ENCODE assay signal across 8 cellular contexts in genomic region chr4:139528377-139529005, GRCh38. TPM values are rescaled to one million over a fixed set of nuclear protein-coding genes. Genes with fewer than 3 reads are reported as not detected.
A peak's percentile ranks its signal among the peaks of the same experiment; 100 is the strongest.
DNase-seq lines count a peak whose midpoint lies in the region; ATAC-seq and TF ChIP-seq lines count a peak whose summit lies in the region.

No MANE protein-coding gene starts in this region.

- intact Hi-C loops in CD8-positive, alpha-beta T cell (cut with DNase I, micrococcal nuclease): no loop called here

- H3K36me3 ChIP-seq in CD8-positive, alpha-beta T cell (ENCODE audit: insufficient read depth, low read length): no peaks in the 10 kb centered on the region
- H3K36me3 ChIP-seq in fibroblast of lung (ENCODE audit: control insufficient read depth, insufficient read depth, low read length): peaks cover 5% of the 10 kb centered on the region

- no peak overlapping the region for H3K4me2 ChIP-seq in fibroblast of lung (ENCODE audit: extremely low read depth, insufficient read depth, low read length)

- POLR2A ChIA-PET in CD8-positive, alpha-beta T cell (lab: Charles Lee): interaction anchor here (1.4 to 2.0 kb wide), 2 partner anchors 25 to 28 kb away, joined by 3 to 4 read pairs; partner anchors contain the start of gene SETD7

- H3K36me3 Mint-ChIP-seq in CD8-positive, alpha-beta T cell: no peaks in the 10 kb centered on the region

- no peaks in the 10 kb centered on the region for H3K4me1 ChIP-seq in CD8-positive, alpha-beta T cell (ENCODE audit: insufficient read depth, low read length)
- H3K4me1 ChIP-seq in fibroblast of lung (ENCODE audit: control insufficient read depth, extremely low read depth, insufficient read depth, low read length): peaks cover 9% of the 10 kb centered on the region

- no peak overlapping the region for H3K27ac ChIP-seq in CD8-positive, alpha-beta T cell (ENCODE audit: low read depth, low read length)
- peak overlapping the region; percentile 62 for H3K27ac ChIP-seq in fibroblast of lung (ENCODE audit: insufficient read depth, low read length)

- peak; percentile 70 for ATAC-seq in CD8-positive, alpha-beta T cell
- ATAC-seq in GM21423 (IDR thresholded peaks at IDR 0.05; ENCODE audit: unreplicated experiment) (peak; percentile 80), HG03575 (IDR thresholded peaks at IDR 0.05; ENCODE audit: extremely low read depth, insufficient number of reproducible peaks, low FRiP score, unreplicated experiment) (peak; percentile 77)
- ATAC-seq in stimulated activated naive CD8-positive, alpha-beta T cell treated with anti-CD3 and anti-CD28 coated beads, Interleukin-15, amount 100 ng/mL, for 72 hours: peak; percentile 69

- no peaks in the 10 kb centered on the region for H3K9me3 ChIP-seq in CD8-positive, alpha-beta T cell (ENCODE audit: low read length)
- no peaks in the 10 kb centered on the region for H3K9me3 ChIP-seq in fibroblast of lung (ENCODE audit: control insufficient read depth, insufficient read depth, low read depth, low read length)

- H3K4me1 Mint-ChIP-seq in CD8-positive, alpha-beta T cell (ENCODE audit: low read depth): peaks cover 25% of the 10 kb centered on the region
- peaks cover 18% of the 10 kb centered on the region for H3K4me1 Mint-ChIP-seq in stimulated activated naive CD8-positive, alpha-beta T cell treated with anti-CD3 and anti-CD28 coated beads, Interleukin-15, amount 100 ng/mL, for 72 hours

- no peak overlapping the region for H3K9ac ChIP-seq in fibroblast of lung (ENCODE audit: insufficient read depth, low read length)

- H3K9me3 Mint-ChIP-seq in CD8-positive, alpha-beta T cell: no peaks in the 10 kb centered on the region
- H3K9me3 Mint-ChIP-seq in stimulated activated naive CD8-positive, alpha-beta T cell treated with anti-CD3 and anti-CD28 coated beads, Interleukin-15, amount 100 ng/mL, for 72 hours: no peaks in the 10 kb centered on the region

- H3K27me3 ChIP-seq in CD8-positive, alpha-beta T cell (ENCODE audit: insufficient read depth, low read length): no peaks in the 10 kb centered on the region
- no peaks in the 10 kb centered on the region for H3K27me3 ChIP-seq in fibroblast of lung (ENCODE audit: control insufficient read depth, insufficient read depth, low read length)

- H2AFZ ChIP-seq in fibroblast of lung (ENCODE audit: low read length): no peak overlapping the region

- no peaks in the 10 kb centered on the region for H3K27me3 Mint-ChIP-seq in CD8-positive, alpha-beta T cell (ENCODE audit: low read depth)
- H3K27me3 Mint-ChIP-seq in stimulated activated naive CD8-positive, alpha-beta T cell treated with anti-CD3 and anti-CD28 coated beads, Interleukin-15, amount 100 ng/mL, for 72 hours: no peaks in the 10 kb centered on the region

- no peaks in the 10 kb centered on the region for H3K79me2 ChIP-seq in fibroblast of lung (ENCODE audit: control insufficient read depth, insufficient read depth, low read length)

- no peak overlapping the region for H3K4me3 ChIP-seq in CD8-positive, alpha-beta T cell (ENCODE audit: low read depth, low read length)
- no peak overlapping the region for H3K4me3 ChIP-seq in fibroblast of lung (replicated peaks in 1 of 4; ENCODE audit: control extremely low read depth in 1 of 4, insufficient read depth in 1 of 4, low read depth in 3 of 4, low read length in 4 of 4)

- peak in 3 of 7 experiments; percentile 16 to 51 (median 30) for DNase-seq in CD8-positive, alpha-beta T cell
- peak; percentile 91 to 95 for DNase-seq in fibroblast of lung (ENCODE audit: low read depth in 2 of 2)
- DNase-seq in stimulated activated naive CD8-positive, alpha-beta T cell treated with anti-CD3 and anti-CD28 coated beads, Interleukin-15, amount 100 ng/mL, for 72 hours: no peak
- no peak for DNase-seq in putamen (ENCODE audit: low spot score)
- no peak for DNase-seq in NCI-H1417 treated with DMSO at 0.1 percent for 48 hours (lab: John Stamatoyannopoulos, UW)
- no peak for DNase-seq in NCI-H1694 (lab: John Stamatoyannopoulos, UW)

- H4K20me1 ChIP-seq in fibroblast of lung (ENCODE audit: control insufficient read depth, extremely low read depth, insufficient read depth, low read length): no peaks in the 10 kb centered on the region

- H3K4me3 Mint-ChIP-seq in CD8-positive, alpha-beta T cell: no peak overlapping the region
- no peak overlapping the region for H3K4me3 Mint-ChIP-seq in stimulated activated naive CD8-positive, alpha-beta T cell treated with anti-CD3 and anti-CD28 coated beads, Interleukin-15, amount 100 ng/mL, for 72 hours

- CTCF ChIA-PET in CD8-positive, alpha-beta T cell (lab: Charles Lee): interaction anchor here (1.2 to 5.0 kb wide), 4 partner anchors 31 to 498 kb away, joined by 3 to 33 read pairs (median 9); no protein-coding TSS in a partner anchor

- peak overlapping the region; percentile 77 for H3K27ac Mint-ChIP-seq in CD8-positive, alpha-beta T cell
- H3K27ac Mint-ChIP-seq in stimulated activated naive CD8-positive, alpha-beta T cell treated with anti-CD3 and anti-CD28 coated beads, Interleukin-15, amount 100 ng/mL, for 72 hours: no peak overlapping the region

- no peak for TF ChIP-seq CTCF in CD8-positive, alpha-beta T cell (IDR thresholded peaks at IDR 0.05)
- TF ChIP-seq CTCF in fibroblast of lung (conservative IDR thresholded peaks at IDR 0.05 in 1 of 2, IDR thresholded peaks at IDR 0.05 in 1 of 2; ENCODE audit: low read depth in 1 of 2, low read length in 2 of 2): peak in 1 of 2 donors; percentile 3

RNA-seq across cellular contexts. Expression of gene SETD7, which starts 27.5 kb away (rescaled TPM):
- 10 to 100 TPM in 1 of 2 experiments, 1 to 10 TPM in 1; 9.5 to 10.3 TPM for total RNA-seq in CD8-positive, alpha-beta T cell
- 58.0 and 80.8 TPM in 2 replicates for total RNA-seq in fibroblast of lung
- 26.0 and 37.5 TPM in 2 replicates for polyA plus RNA-seq in fibroblast of lung
- 31.2 and 52.2 TPM in 2 replicates for polyA plus RNA-seq in fibroblast of lung (2012)
- polyA minus RNA-seq in fibroblast of lung (ENCODE audit: low replicate concordance): 51.0 and 63.7 TPM in 2 replicates

Comparison
In these comparisons a context has a peak if more than half of its experiments do, and no peak if none do; other contexts are left out.
1. DNase-seq: peak in fibroblast of lung (2 of 2); none in stimulated activated naive CD8-positive, alpha-beta T cell treated with anti-CD3 and anti-CD28 coated beads, Interleukin-15, amount 100 ng/mL, for 72 hours (0 of 2), putamen (single experiment), NCI-H1417 treated with DMSO at 0.1 percent for 48 hours (single experiment) and NCI-H1694 (single experiment).
2. Peak in every context shown above with its lines, with median percentiles within 50 percentile points of each other: ATAC-seq.